In genomic region chr17:77287432-77288068, GRCh38 we compare ENCODE assay signal across 1 cellular context.
TF ChIP-seq lines count a peak whose summit lies in the region.

No MANE protein-coding gene starts in this region.

TF ChIP-seq in HepG2, 621 proteins besides CTCF, POLR2A, EP300 and RAD21 (continued from another document and continues in another):
- TF ChIP-seq PRDM10 (CRISPR knock-in tag; IDR thresholded peaks at IDR 0.05; ENCODE audit: low read depth): no peak
- no peak for TF ChIP-seq ZNF33A (CRISPR knock-in tag; IDR thresholded peaks at IDR 0.05; ENCODE audit: borderline replicate concordance)
- TF ChIP-seq SCMH1 (CRISPR knock-in tag; IDR thresholded peaks at IDR 0.05; ENCODE audit: borderline replicate concordance): no peak
- no peak for TF ChIP-seq FOXK1 (CRISPR knock-in tag; IDR thresholded peaks at IDR 0.05; ENCODE audit: borderline replicate concordance, low read depth)
- TF ChIP-seq ZNF34 (CRISPR knock-in tag; IDR thresholded peaks at IDR 0.05; ENCODE audit: borderline replicate concordance): no peak
- TF ChIP-seq SETDB1 (CRISPR knock-in tag; IDR thresholded peaks at IDR 0.05; ENCODE audit: borderline replicate concordance): no peak
- no peak for TF ChIP-seq NFE2L1 (CRISPR knock-in tag; IDR thresholded peaks at IDR 0.05; ENCODE audit: borderline replicate concordance)
- TF ChIP-seq, protein P1, sequence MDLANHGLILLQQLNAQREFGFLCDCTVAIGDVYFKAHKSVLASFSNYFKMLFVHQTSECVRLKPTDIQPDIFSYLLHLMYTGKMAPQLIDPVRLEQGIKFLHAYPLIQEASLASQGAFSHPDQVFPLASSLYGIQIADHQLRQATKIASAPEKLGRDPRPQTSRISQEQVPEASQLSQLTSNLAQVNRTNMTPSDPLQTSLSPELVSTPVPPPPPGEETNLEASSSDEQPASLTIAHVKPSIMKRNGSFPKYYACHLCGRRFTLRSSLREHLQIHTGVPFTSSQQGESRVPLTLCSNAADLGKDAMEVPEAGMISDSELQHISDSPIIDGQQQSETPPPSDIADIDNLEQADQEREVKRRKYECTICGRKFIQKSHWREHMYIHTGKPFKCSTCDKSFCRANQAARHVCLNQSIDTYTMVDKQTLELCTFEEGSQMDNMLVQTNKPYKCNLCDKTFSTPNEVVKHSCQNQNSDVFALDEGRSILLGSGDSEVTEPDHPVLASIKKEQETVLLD (CRISPR knock-in tag; IDR thresholded peaks at IDR 0.05; ENCODE audit: low read depth): no peak
- no peak for TF ChIP-seq CAMTA2 (CRISPR knock-in tag; IDR thresholded peaks at IDR 0.05; ENCODE audit: borderline replicate concordance)
- TF ChIP-seq, protein P2, sequence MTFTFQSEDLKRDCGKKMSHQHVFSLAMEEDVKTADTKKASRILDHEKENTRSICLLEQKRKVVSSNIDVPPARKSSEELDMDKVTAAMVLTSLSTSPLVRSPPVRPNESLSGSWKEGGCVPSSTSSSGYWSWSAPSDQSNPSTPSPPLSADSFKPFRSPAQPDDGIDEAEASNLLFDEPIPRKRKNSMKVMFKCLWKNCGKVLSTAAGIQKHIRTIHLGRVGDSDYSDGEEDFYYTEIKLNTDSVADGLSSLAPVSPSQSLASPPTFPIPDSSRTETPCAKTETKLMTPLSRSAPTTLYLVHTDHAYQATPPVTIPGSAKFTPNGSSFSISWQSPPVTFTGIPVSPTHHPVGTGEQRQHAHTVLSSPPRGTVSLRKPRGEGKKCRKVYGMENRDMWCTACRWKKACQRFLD (CRISPR knock-in tag; IDR thresholded peaks at IDR 0.05; ENCODE audit: borderline replicate concordance): no peak; the same call in 1 of the 2 replicates
- no peak for TF ChIP-seq ZNF713 (CRISPR knock-in tag; IDR thresholded peaks at IDR 0.05)
- TF ChIP-seq ZNF496 (CRISPR knock-in tag; IDR thresholded peaks at IDR 0.05; ENCODE audit: insufficient replicate concordance): no peak
- no peak for TF ChIP-seq SYNCRIP (IDR thresholded peaks at IDR 0.05; ENCODE audit: insufficient read depth, low read depth, low read length)
- TF ChIP-seq, protein P3, sequence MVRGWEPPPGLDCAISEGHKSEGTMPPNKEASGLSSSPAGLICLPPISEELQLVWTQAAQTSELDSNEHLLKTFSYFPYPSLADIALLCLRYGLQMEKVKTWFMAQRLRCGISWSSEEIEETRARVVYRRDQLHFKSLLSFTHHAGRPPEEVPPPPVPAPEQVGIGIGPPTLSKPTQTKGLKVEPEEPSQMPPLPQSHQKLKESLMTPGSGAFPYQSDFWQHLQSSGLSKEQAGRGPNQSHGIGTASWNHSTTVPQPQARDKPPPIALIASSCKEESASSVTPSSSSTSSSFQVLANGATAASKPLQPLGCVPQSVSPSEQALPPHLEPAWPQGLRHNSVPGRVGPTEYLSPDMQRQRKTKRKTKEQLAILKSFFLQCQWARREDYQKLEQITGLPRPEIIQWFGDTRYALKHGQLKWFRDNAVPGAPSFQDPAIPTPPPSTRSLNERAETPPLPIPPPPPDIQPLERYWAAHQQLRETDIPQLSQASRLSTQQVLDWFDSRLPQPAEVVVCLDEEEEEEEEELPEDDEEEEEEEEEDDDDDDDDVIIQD (CRISPR knock-in tag; IDR thresholded peaks at IDR 0.05; ENCODE audit: low read depth): no peak
- TF ChIP-seq, protein P4, sequence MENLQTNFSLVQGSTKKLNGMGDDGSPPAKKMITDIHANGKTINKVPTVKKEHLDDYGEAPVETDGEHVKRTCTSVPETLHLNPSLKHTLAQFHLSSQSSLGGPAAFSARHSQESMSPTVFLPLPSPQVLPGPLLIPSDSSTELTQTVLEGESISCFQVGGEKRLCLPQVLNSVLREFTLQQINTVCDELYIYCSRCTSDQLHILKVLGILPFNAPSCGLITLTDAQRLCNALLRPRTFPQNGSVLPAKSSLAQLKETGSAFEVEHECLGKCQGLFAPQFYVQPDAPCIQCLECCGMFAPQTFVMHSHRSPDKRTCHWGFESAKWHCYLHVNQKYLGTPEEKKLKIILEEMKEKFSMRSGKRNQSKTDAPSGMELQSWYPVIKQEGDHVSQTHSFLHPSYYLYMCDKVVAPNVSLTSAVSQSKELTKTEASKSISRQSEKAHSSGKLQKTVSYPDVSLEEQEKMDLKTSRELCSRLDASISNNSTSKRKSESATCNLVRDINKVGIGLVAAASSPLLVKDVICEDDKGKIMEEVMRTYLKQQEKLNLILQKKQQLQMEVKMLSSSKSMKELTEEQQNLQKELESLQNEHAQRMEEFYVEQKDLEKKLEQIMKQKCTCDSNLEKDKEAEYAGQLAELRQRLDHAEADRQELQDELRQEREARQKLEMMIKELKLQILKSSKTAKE (CRISPR knock-in tag; IDR thresholded peaks at IDR 0.05; ENCODE audit: borderline replicate concordance): 0 out of 2 replicates have a peak, but pooled peaks have one; percentile 11
- peak; percentile 44; the same call in 1 of the 2 replicates for TF ChIP-seq FOXJ3 (CRISPR knock-in tag; IDR thresholded peaks at IDR 0.05; ENCODE audit: borderline replicate concordance)
- TF ChIP-seq LBX2 (CRISPR knock-in tag; IDR thresholded peaks at IDR 0.05; ENCODE audit: borderline replicate concordance): no peak
- no peak for TF ChIP-seq ZNF790 (CRISPR knock-in tag; IDR thresholded peaks at IDR 0.05; ENCODE audit: borderline replicate concordance)
- no peak for TF ChIP-seq ATF1 (CRISPR knock-in tag; IDR thresholded peaks at IDR 0.05)
- no peak for TF ChIP-seq SP4 (CRISPR knock-in tag; IDR thresholded peaks at IDR 0.05)
- peak; percentile 42; the same call in 1 of the 2 replicates for TF ChIP-seq ZBTB38 (CRISPR knock-in tag; IDR thresholded peaks at IDR 0.05)
- TF ChIP-seq ZBTB46 (CRISPR knock-in tag; IDR thresholded peaks at IDR 0.05; ENCODE audit: borderline replicate concordance): no peak
- no peak for TF ChIP-seq ZNF547 (CRISPR knock-in tag; IDR thresholded peaks at IDR 0.05)
- TF ChIP-seq ZNF350 (CRISPR knock-in tag; IDR thresholded peaks at IDR 0.05; ENCODE audit: borderline replicate concordance, low read depth): no peak
- TF ChIP-seq, protein P5, sequence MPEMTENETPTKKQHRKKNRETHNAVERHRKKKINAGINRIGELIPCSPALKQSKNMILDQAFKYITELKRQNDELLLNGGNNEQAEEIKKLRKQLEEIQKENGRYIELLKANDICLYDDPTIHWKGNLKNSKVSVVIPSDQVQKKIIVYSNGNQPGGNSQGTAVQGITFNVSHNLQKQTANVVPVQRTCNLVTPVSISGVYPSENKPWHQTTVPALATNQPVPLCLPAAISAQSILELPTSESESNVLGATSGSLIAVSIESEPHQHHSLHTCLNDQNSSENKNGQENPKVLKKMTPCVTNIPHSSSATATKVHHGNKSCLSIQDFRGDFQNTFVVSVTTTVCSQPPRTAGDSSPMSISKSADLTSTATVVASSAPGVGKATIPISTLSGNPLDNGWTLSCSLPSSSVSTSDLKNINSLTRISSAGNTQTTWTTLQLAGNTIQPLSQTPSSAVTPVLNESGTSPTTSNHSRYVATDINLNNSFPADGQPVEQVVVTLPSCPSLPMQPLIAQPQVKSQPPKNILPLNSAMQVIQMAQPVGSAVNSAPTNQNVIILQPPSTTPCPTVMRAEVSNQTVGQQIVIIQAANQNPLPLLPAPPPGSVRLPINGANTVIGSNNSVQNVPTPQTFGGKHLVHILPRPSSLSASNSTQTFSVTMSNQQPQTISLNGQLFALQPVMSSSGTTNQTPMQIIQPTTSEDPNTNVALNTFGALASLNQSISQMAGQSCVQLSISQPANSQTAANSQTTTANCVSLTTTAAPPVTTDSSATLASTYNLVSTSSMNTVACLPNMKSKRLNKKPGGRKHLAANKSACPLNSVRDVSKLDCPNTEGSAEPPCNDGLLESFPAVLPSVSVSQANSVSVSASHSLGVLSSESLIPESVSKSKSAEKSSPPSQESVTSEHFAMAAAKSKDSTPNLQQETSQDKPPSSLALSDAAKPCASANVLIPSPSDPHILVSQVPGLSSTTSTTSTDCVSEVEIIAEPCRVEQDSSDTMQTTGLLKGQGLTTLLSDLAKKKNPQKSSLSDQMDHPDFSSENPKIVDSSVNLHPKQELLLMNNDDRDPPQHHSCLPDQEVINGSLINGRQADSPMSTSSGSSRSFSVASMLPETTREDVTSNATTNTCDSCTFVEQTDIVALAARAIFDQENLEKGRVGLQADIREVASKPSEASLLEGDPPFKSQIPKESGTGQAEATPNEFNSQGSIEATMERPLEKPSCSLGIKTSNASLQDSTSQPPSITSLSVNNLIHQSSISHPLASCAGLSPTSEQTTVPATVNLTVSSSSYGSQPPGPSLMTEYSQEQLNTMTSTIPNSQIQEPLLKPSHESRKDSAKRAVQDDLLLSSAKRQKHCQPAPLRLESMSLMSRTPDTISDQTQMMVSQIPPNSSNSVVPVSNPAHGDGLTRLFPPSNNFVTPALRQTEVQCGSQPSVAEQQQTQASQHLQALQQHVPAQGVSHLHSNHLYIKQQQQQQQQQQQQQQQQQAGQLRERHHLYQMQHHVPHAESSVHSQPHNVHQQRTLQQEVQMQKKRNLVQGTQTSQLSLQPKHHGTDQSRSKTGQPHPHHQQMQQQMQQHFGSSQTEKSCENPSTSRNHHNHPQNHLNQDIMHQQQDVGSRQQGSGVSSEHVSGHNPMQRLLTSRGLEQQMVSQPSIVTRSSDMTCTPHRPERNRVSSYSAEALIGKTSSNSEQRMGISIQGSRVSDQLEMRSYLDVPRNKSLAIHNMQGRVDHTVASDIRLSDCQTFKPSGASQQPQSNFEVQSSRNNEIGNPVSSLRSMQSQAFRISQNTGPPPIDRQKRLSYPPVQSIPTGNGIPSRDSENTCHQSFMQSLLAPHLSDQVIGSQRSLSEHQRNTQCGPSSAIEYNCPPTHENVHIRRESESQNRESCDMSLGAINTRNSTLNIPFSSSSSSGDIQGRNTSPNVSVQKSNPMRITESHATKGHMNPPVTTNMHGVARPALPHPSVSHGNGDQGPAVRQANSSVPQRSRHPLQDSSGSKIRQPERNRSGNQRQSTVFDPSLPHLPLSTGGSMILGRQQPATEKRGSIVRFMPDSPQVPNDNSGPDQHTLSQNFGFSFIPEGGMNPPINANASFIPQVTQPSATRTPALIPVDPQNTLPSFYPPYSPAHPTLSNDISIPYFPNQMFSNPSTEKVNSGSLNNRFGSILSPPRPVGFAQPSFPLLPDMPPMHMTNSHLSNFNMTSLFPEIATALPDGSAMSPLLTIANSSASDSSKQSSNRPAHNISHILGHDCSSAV (CRISPR knock-in tag; IDR thresholded peaks at IDR 0.05; ENCODE audit: borderline replicate concordance): no peak
- no peak for TF ChIP-seq FIP1L1 (IDR thresholded peaks at IDR 0.05; ENCODE audit: borderline replicate concordance, insufficient read depth, low read depth, low read length)
- 0 out of 2 replicates have a peak, but pooled peaks have one; percentile 39 for TF ChIP-seq ZNF629 (CRISPR knock-in tag; conservative IDR thresholded peaks at IDR 0.05)
- TF ChIP-seq HNRNPL (IDR thresholded peaks at IDR 0.05; ENCODE audit: low read depth, low read length): peak; percentile 96
- no peak for TF ChIP-seq PPARG (CRISPR knock-in tag; conservative IDR thresholded peaks at IDR 0.05)
- no peak for TF ChIP-seq KDM1A (CRISPR knock-in tag; IDR thresholded peaks at IDR 0.05)
- TF ChIP-seq NFE2L2 (IDR thresholded peaks at IDR 0.05; ENCODE audit: low read length): no peak
- no peak for TF ChIP-seq ZNF569 (CRISPR knock-in tag; IDR thresholded peaks at IDR 0.05; ENCODE audit: borderline replicate concordance)
- TF ChIP-seq, protein P6, sequence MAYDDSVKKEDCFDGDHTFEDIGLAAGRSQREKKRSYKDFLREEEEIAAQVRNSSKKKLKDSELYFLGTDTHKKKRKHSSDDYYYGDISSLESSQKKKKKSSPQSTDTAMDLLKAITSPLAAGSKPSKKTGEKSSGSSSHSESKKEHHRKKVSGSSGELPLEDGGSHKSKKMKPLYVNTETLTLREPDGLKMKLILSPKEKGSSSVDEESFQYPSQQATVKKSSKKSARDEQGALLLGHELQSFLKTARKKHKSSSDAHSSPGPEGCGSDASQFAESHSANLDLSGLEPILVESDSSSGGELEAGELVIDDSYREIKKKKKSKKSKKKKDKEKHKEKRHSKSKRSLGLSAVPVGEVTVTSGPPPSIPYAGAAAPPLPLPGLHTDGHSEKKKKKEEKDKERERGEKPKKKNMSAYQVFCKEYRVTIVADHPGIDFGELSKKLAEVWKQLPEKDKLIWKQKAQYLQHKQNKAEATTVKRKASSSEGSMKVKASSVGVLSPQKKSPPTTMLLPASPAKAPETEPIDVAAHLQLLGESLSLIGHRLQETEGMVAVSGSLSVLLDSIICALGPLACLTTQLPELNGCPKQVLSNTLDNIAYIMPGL (CRISPR knock-in tag; IDR thresholded peaks at IDR 0.05; ENCODE audit: borderline replicate concordance in 1 of 2, low read depth in 1 of 2): no peak
- TF ChIP-seq RFXAP (CRISPR knock-in tag; IDR thresholded peaks at IDR 0.05; ENCODE audit: borderline replicate concordance): peak; percentile 73
- TF ChIP-seq PITX1 (CRISPR knock-in tag; IDR thresholded peaks at IDR 0.05): peak; percentile 80
